In the genomic region with DNA sequence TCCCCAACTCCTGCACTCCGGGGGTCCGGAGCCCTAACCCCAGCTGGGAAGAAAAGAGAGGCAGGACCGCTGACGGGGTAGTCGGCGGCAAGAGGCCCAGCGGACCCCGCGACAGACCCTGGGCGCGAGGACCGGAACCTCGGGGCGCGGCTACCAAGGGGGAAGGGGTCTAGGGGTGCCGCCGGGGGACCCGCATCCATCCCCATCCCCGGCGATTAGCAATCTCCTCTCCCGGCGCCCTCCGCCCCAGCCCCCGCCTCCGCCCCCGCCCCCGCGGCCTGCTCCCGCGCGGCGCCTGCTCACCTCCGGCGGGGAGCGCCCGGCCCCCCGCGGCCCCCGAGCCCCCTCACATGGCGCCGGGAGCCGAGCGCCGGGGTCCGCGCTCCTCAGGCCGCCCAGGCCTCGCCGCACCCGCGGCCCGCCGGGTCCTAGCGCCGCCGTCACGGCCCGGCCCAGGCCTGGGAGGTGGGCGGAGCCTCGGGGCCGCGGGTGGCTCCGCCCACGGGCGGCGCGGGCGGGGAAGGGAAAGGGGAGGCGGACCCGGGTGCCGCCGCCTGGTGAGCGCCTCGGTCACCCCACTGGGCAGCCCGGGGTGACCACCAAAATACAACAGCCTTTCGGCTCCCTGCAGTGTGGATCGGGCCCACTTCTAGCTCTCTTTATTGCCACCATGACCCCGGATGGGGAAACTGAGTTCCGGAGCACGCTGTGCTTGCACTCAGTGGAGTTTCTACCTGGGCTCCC, we compare ENCODE assay signal across 8 cellular contexts. TPM values are rescaled to one million over a fixed set of nuclear protein-coding genes. Genes with fewer than 3 reads are reported as not detected.
DNase-seq lines count a peak whose midpoint lies in the region; ATAC-seq and TF ChIP-seq lines count a peak whose summit lies in the region.

TSS of gene ST6GALNAC6 (minus strand) at position 404 of the 744 bp plus-strand sequence. CDS start 1,622 bp downstream, outside the sequence.

- H3K36me3 ChIP-seq in vagina = peaks cover 0 to 19% of the 10 kb centered on the region in 2 donors

- peaks cover 65% of the 10 kb centered on the region for H3K4me1 ChIP-seq in vagina

- H3K9me3 ChIP-seq in vagina = no peaks in the 10 kb centered on the region

- no peaks in the 10 kb centered on the region for H3K9me3 Mint-ChIP-seq in T-cell

- peak within 1 kb of the TSS; percentile 81 to 87 (median 87) for H3K4me3 Mint-ChIP-seq in T-cell

- CTCF ChIA-PET in T-cell (lab: Charles Lee) = interaction anchor here in 1 of 2 donors (1.2 kb wide), 1 partner anchor 165 kb away, joined by 3 read pairs; the partner anchor contains the start of gene TOR2A

- POLR2A ChIA-PET in T-cell (lab: Charles Lee) = interaction anchor here in 1 of 2 donors (0.7 to 0.9 kb wide), 2 partner anchors 17 to 1129 kb away, joined by 5 read pairs; partner anchors contain the start of gene ST6GALNAC4

- peaks cover 44 to 48% (median 45%) of the 10 kb centered on the region in 3 donors for H3K4me1 Mint-ChIP-seq in T-cell

- intact Hi-C loops in left cardiac atrium (cut with DNase I) (no loop called here), vagina (cut with DNase I) (no loop called here)

- peak; percentile 44 for DNase-seq in COR-L47 (lab: John Stamatoyannopoulos, UW)
- peak; percentile 85 for DNase-seq in HuH-7.5 (ENCODE audit: low spot score)
- DNase-seq in T-cell = peak in 31 of 34 experiments; percentile 30 to 70 (median 52)
- DNase-seq in left cardiac atrium = peak; percentile 80
- peak; percentile 74 for DNase-seq in pons (ENCODE audit: low spot score)
- DNase-seq in vagina (ENCODE audit: extremely low spot score in 2 of 2) = no peak

- H3K27ac Mint-ChIP-seq in T-cell = peak within 1 kb of the TSS; percentile 81 to 84

- ATAC-seq in GM19455 (IDR thresholded peaks at IDR 0.05; ENCODE audit: unreplicated experiment) (peak; percentile 46), T-cell (replicated peaks in 1 of 4) (peak; percentile 81 to 87 (median 85)), left cardiac atrium (peak; percentile 79 to 83)

- no peaks in the 10 kb centered on the region for H3K27me3 ChIP-seq in vagina

- H3K27ac ChIP-seq in angular gyrus (ENCODE audit: low read depth, low read length) (peak within 1 kb of the TSS; percentile 82), vagina (peak within 1 kb of the TSS; percentile 97)

- no peaks in the 10 kb centered on the region for H3K27me3 Mint-ChIP-seq in T-cell

- H3K4me3 ChIP-seq in vagina = peak within 1 kb of the TSS; percentile 94 to 95

- no peak for TF ChIP-seq CTCF in vagina (IDR thresholded peaks at IDR 0.05)

- H3K36me3 Mint-ChIP-seq in T-cell = peaks cover 24% of the 10 kb centered on the region

- TF ChIP-seq POLR2A in vagina (IDR thresholded peaks at IDR 0.05) = peak in 1 of 2 donors; percentile 66

RNA-seq across cellular contexts. Expression of gene ST6GALNAC6, which starts in this region (rescaled TPM):
- 100 to 1,000 TPM in 2 of 5 donors, 10 to 100 TPM in 3; 73.0 to 123 (median 86.3) TPM for total RNA-seq in T-cell
- total RNA-seq in left cardiac atrium = 10 to 100 TPM; 56.7 to 71.7 TPM
- total RNA-seq in vagina = 108 TPM

Comparison
In these comparisons a context has a peak if more than half of its experiments do, and no peak if none do; other contexts are left out.
1. DNase-seq: peak in COR-L47 (single experiment), HuH-7.5 (single experiment), T-cell (31 of 34), left cardiac atrium (single experiment) and pons (single experiment); none in vagina (0 of 2).
2. Peak in every context shown above with its lines, with median percentiles within 50 percentile points of each other: ATAC-seq.